1 cellular context compared by ENCODE assay signal in genomic region chr11:126186708-126187481, GRCh38.
TF ChIP-seq lines count a peak whose summit lies in the region.

No MANE protein-coding gene starts in this region.

TF ChIP-seq in WTC11, 78 proteins besides CTCF, POLR2A, EP300 and RAD21 (continued from another document):
- TF ChIP-seq E2F5 (CRISPR knock-in tag; IDR thresholded peaks at IDR 0.05), result no peak
- TF ChIP-seq, protein P1, sequence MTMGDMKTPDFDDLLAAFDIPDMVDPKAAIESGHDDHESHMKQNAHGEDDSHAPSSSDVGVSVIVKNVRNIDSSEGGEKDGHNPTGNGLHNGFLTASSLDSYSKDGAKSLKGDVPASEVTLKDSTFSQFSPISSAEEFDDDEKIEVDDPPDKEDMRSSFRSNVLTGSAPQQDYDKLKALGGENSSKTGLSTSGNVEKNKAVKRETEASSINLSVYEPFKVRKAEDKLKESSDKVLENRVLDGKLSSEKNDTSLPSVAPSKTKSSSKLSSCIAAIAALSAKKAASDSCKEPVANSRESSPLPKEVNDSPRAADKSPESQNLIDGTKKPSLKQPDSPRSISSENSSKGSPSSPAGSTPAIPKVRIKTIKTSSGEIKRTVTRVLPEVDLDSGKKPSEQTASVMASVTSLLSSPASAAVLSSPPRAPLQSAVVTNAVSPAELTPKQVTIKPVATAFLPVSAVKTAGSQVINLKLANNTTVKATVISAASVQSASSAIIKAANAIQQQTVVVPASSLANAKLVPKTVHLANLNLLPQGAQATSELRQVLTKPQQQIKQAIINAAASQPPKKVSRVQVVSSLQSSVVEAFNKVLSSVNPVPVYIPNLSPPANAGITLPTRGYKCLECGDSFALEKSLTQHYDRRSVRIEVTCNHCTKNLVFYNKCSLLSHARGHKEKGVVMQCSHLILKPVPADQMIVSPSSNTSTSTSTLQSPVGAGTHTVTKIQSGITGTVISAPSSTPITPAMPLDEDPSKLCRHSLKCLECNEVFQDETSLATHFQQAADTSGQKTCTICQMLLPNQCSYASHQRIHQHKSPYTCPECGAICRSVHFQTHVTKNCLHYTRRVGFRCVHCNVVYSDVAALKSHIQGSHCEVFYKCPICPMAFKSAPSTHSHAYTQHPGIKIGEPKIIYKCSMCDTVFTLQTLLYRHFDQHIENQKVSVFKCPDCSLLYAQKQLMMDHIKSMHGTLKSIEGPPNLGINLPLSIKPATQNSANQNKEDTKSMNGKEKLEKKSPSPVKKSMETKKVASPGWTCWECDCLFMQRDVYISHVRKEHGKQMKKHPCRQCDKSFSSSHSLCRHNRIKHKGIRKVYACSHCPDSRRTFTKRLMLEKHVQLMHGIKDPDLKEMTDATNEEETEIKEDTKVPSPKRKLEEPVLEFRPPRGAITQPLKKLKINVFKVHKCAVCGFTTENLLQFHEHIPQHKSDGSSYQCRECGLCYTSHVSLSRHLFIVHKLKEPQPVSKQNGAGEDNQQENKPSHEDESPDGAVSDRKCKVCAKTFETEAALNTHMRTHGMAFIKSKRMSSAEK (CRISPR knock-in tag; IDR thresholded peaks at IDR 0.05; ENCODE audit: borderline replicate concordance), result no peak
- no peak for TF ChIP-seq EMX1 (CRISPR knock-in tag; IDR thresholded peaks at IDR 0.05)
- no peak for TF ChIP-seq NR2C2 (CRISPR knock-in tag; IDR thresholded peaks at IDR 0.05)
- no peak for TF ChIP-seq MLX (CRISPR knock-in tag; IDR thresholded peaks at IDR 0.05)
- no peak for TF ChIP-seq ZNF219 (CRISPR knock-in tag; IDR thresholded peaks at IDR 0.05; ENCODE audit: borderline replicate concordance)
